1 cellular context compared by ENCODE assay signal in the genomic region with DNA sequence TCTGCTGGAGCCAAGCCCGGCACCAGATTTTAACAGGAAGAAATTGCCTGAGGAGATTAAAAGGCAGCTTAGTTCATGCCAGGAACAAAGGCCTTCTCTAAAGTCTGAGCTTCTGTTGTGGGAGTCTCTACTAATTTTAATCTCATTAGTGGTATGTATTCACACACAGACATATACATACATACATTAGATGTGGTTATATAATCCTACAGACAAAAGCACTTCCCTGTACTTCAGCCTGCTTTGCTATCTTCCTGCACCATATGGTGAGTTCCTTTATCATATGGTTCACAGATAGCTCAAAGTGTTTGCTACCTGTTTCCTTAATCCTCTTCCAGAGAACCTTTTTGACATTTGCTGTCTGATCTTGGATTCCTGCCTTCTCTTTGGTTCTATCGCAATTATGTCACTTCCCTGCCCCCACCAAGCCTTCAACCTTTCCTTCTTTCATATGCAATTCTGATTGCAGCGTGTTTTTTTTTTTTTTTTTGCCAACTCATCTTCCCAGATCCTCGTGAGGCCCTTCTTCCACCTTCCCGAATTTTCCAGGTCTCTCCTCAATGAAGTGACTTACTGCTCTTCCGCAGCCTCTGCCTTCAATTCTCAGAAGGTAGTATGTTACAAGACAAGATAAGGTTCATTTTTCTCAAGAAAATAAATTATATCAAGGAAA.
TF ChIP-seq lines count a peak whose summit lies in the region.

No MANE protein-coding gene starts in this region.

TF ChIP-seq in K562, 482 proteins besides CTCF, POLR2A, EP300 and RAD21 (continued from another document and continues in another):
- TF ChIP-seq, protein P1, sequence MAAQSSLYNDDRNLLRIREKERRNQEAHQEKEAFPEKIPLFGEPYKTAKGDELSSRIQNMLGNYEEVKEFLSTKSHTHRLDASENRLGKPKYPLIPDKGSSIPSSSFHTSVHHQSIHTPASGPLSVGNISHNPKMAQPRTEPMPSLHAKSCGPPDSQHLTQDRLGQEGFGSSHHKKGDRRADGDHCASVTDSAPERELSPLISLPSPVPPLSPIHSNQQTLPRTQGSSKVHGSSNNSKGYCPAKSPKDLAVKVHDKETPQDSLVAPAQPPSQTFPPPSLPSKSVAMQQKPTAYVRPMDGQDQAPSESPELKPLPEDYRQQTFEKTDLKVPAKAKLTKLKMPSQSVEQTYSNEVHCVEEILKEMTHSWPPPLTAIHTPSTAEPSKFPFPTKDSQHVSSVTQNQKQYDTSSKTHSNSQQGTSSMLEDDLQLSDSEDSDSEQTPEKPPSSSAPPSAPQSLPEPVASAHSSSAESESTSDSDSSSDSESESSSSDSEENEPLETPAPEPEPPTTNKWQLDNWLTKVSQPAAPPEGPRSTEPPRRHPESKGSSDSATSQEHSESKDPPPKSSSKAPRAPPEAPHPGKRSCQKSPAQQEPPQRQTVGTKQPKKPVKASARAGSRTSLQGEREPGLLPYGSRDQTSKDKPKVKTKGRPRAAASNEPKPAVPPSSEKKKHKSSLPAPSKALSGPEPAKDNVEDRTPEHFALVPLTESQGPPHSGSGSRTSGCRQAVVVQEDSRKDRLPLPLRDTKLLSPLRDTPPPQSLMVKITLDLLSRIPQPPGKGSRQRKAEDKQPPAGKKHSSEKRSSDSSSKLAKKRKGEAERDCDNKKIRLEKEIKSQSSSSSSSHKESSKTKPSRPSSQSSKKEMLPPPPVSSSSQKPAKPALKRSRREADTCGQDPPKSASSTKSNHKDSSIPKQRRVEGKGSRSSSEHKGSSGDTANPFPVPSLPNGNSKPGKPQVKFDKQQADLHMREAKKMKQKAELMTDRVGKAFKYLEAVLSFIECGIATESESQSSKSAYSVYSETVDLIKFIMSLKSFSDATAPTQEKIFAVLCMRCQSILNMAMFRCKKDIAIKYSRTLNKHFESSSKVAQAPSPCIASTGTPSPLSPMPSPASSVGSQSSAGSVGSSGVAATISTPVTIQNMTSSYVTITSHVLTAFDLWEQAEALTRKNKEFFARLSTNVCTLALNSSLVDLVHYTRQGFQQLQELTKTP (IDR thresholded peaks at IDR 0.05; ENCODE audit: low read depth in 1 of 2, partially characterized antibody in 2 of 2) = peak; percentile 52 to 94
- no peak for TF ChIP-seq ZSCAN29 (IDR thresholded peaks at IDR 0.05)
- TF ChIP-seq, protein P2, sequence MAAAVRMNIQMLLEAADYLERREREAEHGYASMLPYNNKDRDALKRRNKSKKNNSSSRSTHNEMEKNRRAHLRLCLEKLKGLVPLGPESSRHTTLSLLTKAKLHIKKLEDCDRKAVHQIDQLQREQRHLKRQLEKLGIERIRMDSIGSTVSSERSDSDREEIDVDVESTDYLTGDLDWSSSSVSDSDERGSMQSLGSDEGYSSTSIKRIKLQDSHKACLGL (CRISPR knock-in tag; IDR thresholded peaks at IDR 0.05; ENCODE audit: borderline replicate concordance, poor library complexity, severe bottlenecking) = no peak
- TF ChIP-seq, protein P3, sequence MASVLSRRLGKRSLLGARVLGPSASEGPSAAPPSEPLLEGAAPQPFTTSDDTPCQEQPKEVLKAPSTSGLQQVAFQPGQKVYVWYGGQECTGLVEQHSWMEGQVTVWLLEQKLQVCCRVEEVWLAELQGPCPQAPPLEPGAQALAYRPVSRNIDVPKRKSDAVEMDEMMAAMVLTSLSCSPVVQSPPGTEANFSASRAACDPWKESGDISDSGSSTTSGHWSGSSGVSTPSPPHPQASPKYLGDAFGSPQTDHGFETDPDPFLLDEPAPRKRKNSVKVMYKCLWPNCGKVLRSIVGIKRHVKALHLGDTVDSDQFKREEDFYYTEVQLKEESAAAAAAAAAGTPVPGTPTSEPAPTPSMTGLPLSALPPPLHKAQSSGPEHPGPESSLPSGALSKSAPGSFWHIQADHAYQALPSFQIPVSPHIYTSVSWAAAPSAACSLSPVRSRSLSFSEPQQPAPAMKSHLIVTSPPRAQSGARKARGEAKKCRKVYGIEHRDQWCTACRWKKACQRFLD (CRISPR knock-in tag; IDR thresholded peaks at IDR 0.05) = peak; percentile 48; the same call in 1 of the 2 replicates
- peak; percentile 93 for TF ChIP-seq NFIC (IDR thresholded peaks at IDR 0.05)
- TF ChIP-seq, protein P4, sequence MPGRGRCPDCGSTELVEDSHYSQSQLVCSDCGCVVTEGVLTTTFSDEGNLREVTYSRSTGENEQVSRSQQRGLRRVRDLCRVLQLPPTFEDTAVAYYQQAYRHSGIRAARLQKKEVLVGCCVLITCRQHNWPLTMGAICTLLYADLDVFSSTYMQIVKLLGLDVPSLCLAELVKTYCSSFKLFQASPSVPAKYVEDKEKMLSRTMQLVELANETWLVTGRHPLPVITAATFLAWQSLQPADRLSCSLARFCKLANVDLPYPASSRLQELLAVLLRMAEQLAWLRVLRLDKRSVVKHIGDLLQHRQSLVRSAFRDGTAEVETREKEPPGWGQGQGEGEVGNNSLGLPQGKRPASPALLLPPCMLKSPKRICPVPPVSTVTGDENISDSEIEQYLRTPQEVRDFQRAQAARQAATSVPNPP (IDR thresholded peaks at IDR 0.05; ENCODE audit: borderline replicate concordance, insufficient read depth, insufficient read length) = no peak
- TF ChIP-seq, protein P5, sequence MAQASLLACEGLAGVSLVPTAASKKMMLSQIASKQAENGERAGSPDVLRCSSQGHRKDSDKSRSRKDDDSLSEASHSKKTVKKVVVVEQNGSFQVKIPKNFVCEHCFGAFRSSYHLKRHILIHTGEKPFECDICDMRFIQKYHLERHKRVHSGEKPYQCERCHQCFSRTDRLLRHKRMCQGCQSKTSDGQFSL (CRISPR knock-in tag; IDR thresholded peaks at IDR 0.05) = no peak
- TF ChIP-seq, protein P5 (tag; IDR thresholded peaks at IDR 0.05) = no peak
- TF ChIP-seq, protein P6, sequence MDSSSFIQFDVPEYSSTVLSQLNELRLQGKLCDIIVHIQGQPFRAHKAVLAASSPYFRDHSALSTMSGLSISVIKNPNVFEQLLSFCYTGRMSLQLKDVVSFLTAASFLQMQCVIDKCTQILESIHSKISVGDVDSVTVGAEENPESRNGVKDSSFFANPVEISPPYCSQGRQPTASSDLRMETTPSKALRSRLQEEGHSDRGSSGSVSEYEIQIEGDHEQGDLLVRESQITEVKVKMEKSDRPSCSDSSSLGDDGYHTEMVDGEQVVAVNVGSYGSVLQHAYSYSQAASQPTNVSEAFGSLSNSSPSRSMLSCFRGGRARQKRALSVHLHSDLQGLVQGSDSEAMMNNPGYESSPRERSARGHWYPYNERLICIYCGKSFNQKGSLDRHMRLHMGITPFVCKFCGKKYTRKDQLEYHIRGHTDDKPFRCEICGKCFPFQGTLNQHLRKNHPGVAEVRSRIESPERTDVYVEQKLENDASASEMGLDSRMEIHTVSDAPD (CRISPR knock-in tag; IDR thresholded peaks at IDR 0.05) = no peak
- no peak for TF ChIP-seq NR2F6 (CRISPR knock-in tag; IDR thresholded peaks at IDR 0.05)
- TF ChIP-seq TEAD4 (IDR thresholded peaks at IDR 0.05; ENCODE audit: low read length) = peak; percentile 98
- TF ChIP-seq TEAD4 (CRISPR knock-in tag; IDR thresholded peaks at IDR 0.05; ENCODE audit: borderline replicate concordance) = no peak
- peak; percentile 95 for TF ChIP-seq ATF7 (IDR thresholded peaks at IDR 0.05)
- no peak for TF ChIP-seq TAF7 (tag; IDR thresholded peaks at IDR 0.05)
- TF ChIP-seq, protein P7, sequence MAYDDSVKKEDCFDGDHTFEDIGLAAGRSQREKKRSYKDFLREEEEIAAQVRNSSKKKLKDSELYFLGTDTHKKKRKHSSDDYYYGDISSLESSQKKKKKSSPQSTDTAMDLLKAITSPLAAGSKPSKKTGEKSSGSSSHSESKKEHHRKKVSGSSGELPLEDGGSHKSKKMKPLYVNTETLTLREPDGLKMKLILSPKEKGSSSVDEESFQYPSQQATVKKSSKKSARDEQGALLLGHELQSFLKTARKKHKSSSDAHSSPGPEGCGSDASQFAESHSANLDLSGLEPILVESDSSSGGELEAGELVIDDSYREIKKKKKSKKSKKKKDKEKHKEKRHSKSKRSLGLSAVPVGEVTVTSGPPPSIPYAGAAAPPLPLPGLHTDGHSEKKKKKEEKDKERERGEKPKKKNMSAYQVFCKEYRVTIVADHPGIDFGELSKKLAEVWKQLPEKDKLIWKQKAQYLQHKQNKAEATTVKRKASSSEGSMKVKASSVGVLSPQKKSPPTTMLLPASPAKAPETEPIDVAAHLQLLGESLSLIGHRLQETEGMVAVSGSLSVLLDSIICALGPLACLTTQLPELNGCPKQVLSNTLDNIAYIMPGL (CRISPR knock-in tag; IDR thresholded peaks at IDR 0.05) = no peak
- peak; percentile 98 for TF ChIP-seq DPF2 (IDR thresholded peaks at IDR 0.05)
- TF ChIP-seq CHD2 (IDR thresholded peaks at IDR 0.05; ENCODE audit: low read depth, low read length) = no peak
- no peak for TF ChIP-seq RFX5 (IDR thresholded peaks at IDR 0.05; ENCODE audit: low read depth, low read length)
- TF ChIP-seq NFXL1 (CRISPR knock-in tag; IDR thresholded peaks at IDR 0.05) = no peak
- TF ChIP-seq, protein P8, sequence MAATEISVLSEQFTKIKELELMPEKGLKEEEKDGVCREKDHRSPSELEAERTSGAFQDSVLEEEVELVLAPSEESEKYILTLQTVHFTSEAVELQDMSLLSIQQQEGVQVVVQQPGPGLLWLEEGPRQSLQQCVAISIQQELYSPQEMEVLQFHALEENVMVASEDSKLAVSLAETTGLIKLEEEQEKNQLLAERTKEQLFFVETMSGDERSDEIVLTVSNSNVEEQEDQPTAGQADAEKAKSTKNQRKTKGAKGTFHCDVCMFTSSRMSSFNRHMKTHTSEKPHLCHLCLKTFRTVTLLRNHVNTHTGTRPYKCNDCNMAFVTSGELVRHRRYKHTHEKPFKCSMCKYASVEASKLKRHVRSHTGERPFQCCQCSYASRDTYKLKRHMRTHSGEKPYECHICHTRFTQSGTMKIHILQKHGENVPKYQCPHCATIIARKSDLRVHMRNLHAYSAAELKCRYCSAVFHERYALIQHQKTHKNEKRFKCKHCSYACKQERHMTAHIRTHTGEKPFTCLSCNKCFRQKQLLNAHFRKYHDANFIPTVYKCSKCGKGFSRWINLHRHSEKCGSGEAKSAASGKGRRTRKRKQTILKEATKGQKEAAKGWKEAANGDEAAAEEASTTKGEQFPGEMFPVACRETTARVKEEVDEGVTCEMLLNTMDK (IDR thresholded peaks at IDR 0.05; ENCODE audit: borderline replicate concordance, insufficient read depth, low read depth, low read length, poor library complexity, severe bottlenecking) = no peak
- no peak for TF ChIP-seq ZNF408 (CRISPR knock-in tag; IDR thresholded peaks at IDR 0.05; ENCODE audit: low read depth)
- peak; percentile 34 for TF ChIP-seq SP1 (CRISPR knock-in tag; IDR thresholded peaks at IDR 0.05)
- peak in 1 of 2 experiments; percentile 89; a peak in 1 of 4 replicates for TF ChIP-seq NONO (IDR thresholded peaks at IDR 0.05; ENCODE audit: low read depth in 2 of 2, low read length in 1 of 2)
- TF ChIP-seq HNRNPUL1 (IDR thresholded peaks at IDR 0.05; ENCODE audit: low read length) = no peak
- peak; percentile 99 for TF ChIP-seq SOX6 (IDR thresholded peaks at IDR 0.05)
- peak; percentile 94 for TF ChIP-seq SMARCC2 (IDR thresholded peaks at IDR 0.05; ENCODE audit: low read depth)
- TF ChIP-seq, protein P9, sequence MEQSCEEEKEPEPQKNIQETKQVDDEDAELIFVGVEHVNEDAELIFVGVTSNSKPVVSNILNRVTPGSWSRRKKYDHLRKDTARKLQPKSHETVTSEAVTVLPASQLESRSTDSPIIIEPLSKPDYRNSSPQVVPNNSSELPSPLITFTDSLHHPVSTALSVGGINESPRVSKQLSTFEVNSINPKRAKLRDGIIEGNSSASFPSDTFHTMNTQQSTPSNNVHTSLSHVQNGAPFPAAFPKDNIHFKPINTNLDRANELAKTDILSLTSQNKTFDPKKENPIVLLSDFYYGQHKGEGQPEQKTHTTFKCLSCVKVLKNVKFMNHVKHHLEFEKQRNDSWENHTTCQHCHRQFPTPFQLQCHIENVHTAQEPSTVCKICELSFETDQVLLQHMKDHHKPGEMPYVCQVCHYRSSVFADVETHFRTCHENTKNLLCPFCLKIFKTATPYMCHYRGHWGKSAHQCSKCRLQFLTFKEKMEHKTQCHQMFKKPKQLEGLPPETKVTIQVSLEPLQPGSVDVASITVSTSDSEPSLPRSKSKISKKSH (CRISPR knock-in tag; IDR thresholded peaks at IDR 0.05) = no peak
- TF ChIP-seq, protein P10, sequence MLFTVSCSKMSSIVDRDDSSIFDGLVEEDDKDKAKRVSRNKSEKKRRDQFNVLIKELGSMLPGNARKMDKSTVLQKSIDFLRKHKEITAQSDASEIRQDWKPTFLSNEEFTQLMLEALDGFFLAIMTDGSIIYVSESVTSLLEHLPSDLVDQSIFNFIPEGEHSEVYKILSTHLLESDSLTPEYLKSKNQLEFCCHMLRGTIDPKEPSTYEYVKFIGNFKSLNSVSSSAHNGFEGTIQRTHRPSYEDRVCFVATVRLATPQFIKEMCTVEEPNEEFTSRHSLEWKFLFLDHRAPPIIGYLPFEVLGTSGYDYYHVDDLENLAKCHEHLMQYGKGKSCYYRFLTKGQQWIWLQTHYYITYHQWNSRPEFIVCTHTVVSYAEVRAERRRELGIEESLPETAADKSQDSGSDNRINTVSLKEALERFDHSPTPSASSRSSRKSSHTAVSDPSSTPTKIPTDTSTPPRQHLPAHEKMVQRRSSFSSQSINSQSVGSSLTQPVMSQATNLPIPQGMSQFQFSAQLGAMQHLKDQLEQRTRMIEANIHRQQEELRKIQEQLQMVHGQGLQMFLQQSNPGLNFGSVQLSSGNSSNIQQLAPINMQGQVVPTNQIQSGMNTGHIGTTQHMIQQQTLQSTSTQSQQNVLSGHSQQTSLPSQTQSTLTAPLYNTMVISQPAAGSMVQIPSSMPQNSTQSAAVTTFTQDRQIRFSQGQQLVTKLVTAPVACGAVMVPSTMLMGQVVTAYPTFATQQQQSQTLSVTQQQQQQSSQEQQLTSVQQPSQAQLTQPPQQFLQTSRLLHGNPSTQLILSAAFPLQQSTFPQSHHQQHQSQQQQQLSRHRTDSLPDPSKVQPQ (CRISPR knock-in tag; IDR thresholded peaks at IDR 0.05; ENCODE audit: borderline replicate concordance) = no peak
- TF ChIP-seq ATF1 (CRISPR knock-in tag; IDR thresholded peaks at IDR 0.05) = no peak
- TF ChIP-seq ATF1 (tag; IDR thresholded peaks at IDR 0.05) = peak; percentile 63
- TF ChIP-seq, protein P11, sequence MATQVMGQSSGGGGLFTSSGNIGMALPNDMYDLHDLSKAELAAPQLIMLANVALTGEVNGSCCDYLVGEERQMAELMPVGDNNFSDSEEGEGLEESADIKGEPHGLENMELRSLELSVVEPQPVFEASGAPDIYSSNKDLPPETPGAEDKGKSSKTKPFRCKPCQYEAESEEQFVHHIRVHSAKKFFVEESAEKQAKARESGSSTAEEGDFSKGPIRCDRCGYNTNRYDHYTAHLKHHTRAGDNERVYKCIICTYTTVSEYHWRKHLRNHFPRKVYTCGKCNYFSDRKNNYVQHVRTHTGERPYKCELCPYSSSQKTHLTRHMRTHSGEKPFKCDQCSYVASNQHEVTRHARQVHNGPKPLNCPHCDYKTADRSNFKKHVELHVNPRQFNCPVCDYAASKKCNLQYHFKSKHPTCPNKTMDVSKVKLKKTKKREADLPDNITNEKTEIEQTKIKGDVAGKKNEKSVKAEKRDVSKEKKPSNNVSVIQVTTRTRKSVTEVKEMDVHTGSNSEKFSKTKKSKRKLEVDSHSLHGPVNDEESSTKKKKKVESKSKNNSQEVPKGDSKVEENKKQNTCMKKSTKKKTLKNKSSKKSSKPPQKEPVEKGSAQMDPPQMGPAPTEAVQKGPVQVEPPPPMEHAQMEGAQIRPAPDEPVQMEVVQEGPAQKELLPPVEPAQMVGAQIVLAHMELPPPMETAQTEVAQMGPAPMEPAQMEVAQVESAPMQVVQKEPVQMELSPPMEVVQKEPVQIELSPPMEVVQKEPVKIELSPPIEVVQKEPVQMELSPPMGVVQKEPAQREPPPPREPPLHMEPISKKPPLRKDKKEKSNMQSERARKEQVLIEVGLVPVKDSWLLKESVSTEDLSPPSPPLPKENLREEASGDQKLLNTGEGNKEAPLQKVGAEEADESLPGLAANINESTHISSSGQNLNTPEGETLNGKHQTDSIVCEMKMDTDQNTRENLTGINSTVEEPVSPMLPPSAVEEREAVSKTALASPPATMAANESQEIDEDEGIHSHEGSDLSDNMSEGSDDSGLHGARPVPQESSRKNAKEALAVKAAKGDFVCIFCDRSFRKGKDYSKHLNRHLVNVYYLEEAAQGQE (CRISPR knock-in tag; IDR thresholded peaks at IDR 0.05; ENCODE audit: low read depth) = no peak
- TF ChIP-seq SMARCB1 (IDR thresholded peaks at IDR 0.05; ENCODE audit: insufficient read length, low read depth) = no peak
